13 cellular contexts compared by ENCODE assay signal in the genomic region with DNA sequence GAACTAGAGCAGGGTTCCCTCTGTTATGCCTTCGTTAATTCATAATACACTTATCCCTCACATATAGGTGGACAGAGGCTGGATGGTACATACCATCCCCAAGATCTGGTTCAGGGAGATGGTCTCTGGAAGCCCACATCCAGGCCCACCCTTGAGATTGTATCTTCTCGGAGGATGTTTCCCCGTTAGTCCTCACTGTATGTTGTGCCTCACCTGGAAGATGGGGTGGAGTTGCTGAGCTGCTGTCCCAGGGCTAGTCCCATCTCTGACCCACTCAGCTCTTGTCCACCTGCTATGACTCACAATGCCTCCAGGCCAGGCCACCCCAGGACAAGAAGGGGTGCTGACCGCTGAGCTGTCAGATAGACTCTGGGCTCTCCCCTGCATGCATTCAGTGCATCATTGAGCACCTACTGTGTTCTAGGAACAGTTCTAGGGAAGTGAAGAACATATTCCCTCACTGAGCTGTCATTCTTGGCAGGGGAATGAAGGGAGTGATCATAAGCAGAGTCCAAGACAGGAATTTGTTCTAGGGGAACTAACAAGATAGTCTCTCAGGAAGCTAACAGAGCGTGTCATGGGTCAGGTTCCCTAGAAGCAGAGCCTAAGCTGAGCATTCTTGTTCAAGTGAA. TPM values are rescaled to one million over a fixed set of nuclear protein-coding genes. Genes with fewer than 3 reads are reported as not detected.
A peak's percentile ranks its signal among the peaks of the same experiment; 100 is the strongest.
DNase-seq lines count a peak whose midpoint lies in the region; ATAC-seq, FAIRE-seq and TF ChIP-seq lines count a peak whose summit lies in the region.
"Had no signal": no experiment of that assay in that cellular context is flagged by ENCODE, and none has a peak within 500 bp of the region (broad histone marks: within the 10 kb centered on the region; RNA-seq: fewer than 3 reads in every experiment).

TSS of gene CBY3 (minus strand) at position 255 of the 632 bp plus-strand sequence. CDS start at position 139, 116 bp downstream.

- DNase-seq in A549 (ENCODE audit: low read depth in 1 of 2, low spot score in 1 of 2) (no peak), ELR (ENCODE audit: low read depth) (peak; percentile 40), left kidney (ENCODE audit: low read depth, low spot score) (peak; percentile 75), SK-N-DZ (ENCODE audit: low spot score) (no peak), GF-D8 (lab: John Stamatoyannopoulos, UW) (no peak), esophagus muscularis mucosa (ENCODE audit: extremely low spot score) (no peak)
- no peak for DNase-seq in activated T-helper 1 cell treated with anti-CD3 and anti-CD28 coated beads, Interleukin-12 subunit alpha, Interleukin-12 subunit beta, Interleukin-2, Interleukin-4 antibody, amounts not matched to agents 30 ng/mL and 10 ng/mL and 1 ng/mL, durations not matched to agents 14 hours and 24 hours and 36 hours (ENCODE audit: low spot score)
- DNase-seq: midbrain, NCI-H69 had no signal

- no peak for TF ChIP-seq RAD21 in A549 (conservative IDR thresholded peaks at IDR 0.05 in 1 of 2, IDR thresholded peaks at IDR 0.05 in 1 of 2)

- POLR2A ChIA-PET in A549 (lab: Yijun Ruan, JAX) = interaction anchor here (1.2 to 3.3 kb wide), 3 partner anchors 51 to 57 kb away, joined by 3 to 15 read pairs (median 3); partner anchors contain the start of genes HNRNPH1 and MAML1

- TF ChIP-seq CTCF in A549 (IDR thresholded peaks at IDR 0.05) (no peak), esophagus muscularis mucosa (IDR thresholded peaks at IDR 0.05) (no peak)

- H3K36me3 Mint-ChIP-seq in activated T-helper 1 cell treated with anti-CD3 and anti-CD28 coated beads, Interleukin-12 subunit alpha, Interleukin-12 subunit beta, Interleukin-2, Interleukin-4 antibody, amounts not matched to agents 30 ng/mL and 10 ng/mL and 1 ng/mL, durations not matched to agents 14 hours and 24 hours and 36 hours (ENCODE audit: low read depth) = peaks cover 15% of the 10 kb centered on the region

- H3K4me3 ChIP-seq in A549 (no peak within 1 kb of the TSS), esophagus muscularis mucosa (no peak within 1 kb of the TSS)
- H3K4me3 ChIP-seq: BLaER1 treated with 17β-estradiol and CSF1 and Interleukin-3, amounts not matched to agents 10 nM and 100 nM had no signal

- H3K4me1 ChIP-seq in A549 (peaks cover 38% of the 10 kb centered on the region), esophagus muscularis mucosa (peaks cover 15 to 32% (median 29%) of the 10 kb centered on the region in 4 donors)

- H3K4me2 ChIP-seq in A549 = peak within 1 kb of the TSS; percentile 32

- no peaks in the 10 kb centered on the region for H3K27me3 Mint-ChIP-seq in activated T-helper 1 cell treated with anti-CD3 and anti-CD28 coated beads, Interleukin-12 subunit alpha, Interleukin-12 subunit beta, Interleukin-2, Interleukin-4 antibody, amounts not matched to agents 30 ng/mL and 10 ng/mL and 1 ng/mL, durations not matched to agents 14 hours and 24 hours and 36 hours (ENCODE audit: insufficient read depth)

- WGBS in A549 (ENCODE audit: missing lambda C conversion rate) = 83% methylated on average over 5 of the region's 5 CpGs
- WGBS in esophagus muscularis mucosa = 90% methylated on average over 4 of the region's 5 CpGs

- H3K27me3 ChIP-seq in esophagus muscularis mucosa = no peaks in the 10 kb centered on the region

- intact Hi-C loops in activated T-helper 1 cell treated with anti-CD3 and anti-CD28 coated beads, Interleukin-12 subunit alpha, Interleukin-12 subunit beta, Interleukin-2, Interleukin-4 antibody, amounts not matched to agents 30 ng/mL and 10 ng/mL and 1 ng/mL, durations not matched to agents 14 hours and 24 hours and 36 hours (cut with micrococcal nuclease) = no loop called here
- intact Hi-C loops in esophagus muscularis mucosa (cut with DNase I) = no loop called here

- no peak within 1 kb of the TSS for H3K27ac ChIP-seq in A549
- no peak within 1 kb of the TSS for H3K27ac ChIP-seq in esophagus muscularis mucosa (replicated peaks in 1 of 4)
- H3K27ac ChIP-seq: BLaER1 treated with 17β-estradiol and CSF1 and Interleukin-3, amounts not matched to agents 10 nM and 100 nM had no signal

- peaks cover 4% of the 10 kb centered on the region for H3K9me3 Mint-ChIP-seq in activated T-helper 1 cell treated with anti-CD3 and anti-CD28 coated beads, Interleukin-12 subunit alpha, Interleukin-12 subunit beta, Interleukin-2, Interleukin-4 antibody, amounts not matched to agents 30 ng/mL and 10 ng/mL and 1 ng/mL, durations not matched to agents 14 hours and 24 hours and 36 hours

- ATAC-seq in A549 = no peak
- ATAC-seq in GM21381 (IDR thresholded peaks at IDR 0.05; ENCODE audit: unreplicated experiment) = no peak

- TF ChIP-seq POLR2A in A549 (IDR thresholded peaks at IDR 0.05; ENCODE audit: low read length) (no peak), esophagus muscularis mucosa (IDR thresholded peaks at IDR 0.05; ENCODE audit: low read depth) (no peak)

- H3K4me1 Mint-ChIP-seq in activated T-helper 1 cell treated with anti-CD3 and anti-CD28 coated beads, Interleukin-12 subunit alpha, Interleukin-12 subunit beta, Interleukin-2, Interleukin-4 antibody, amounts not matched to agents 30 ng/mL and 10 ng/mL and 1 ng/mL, durations not matched to agents 14 hours and 24 hours and 36 hours (ENCODE audit: low read depth) = peaks cover 21% of the 10 kb centered on the region

- H3K36me3 ChIP-seq in esophagus muscularis mucosa = no peaks in the 10 kb centered on the region
- H3K36me3 ChIP-seq: BLaER1 treated with 17β-estradiol and CSF1 and Interleukin-3, amounts not matched to agents 10 nM and 100 nM had no signal

- TF ChIP-seq EP300 in A549 (IDR thresholded peaks at IDR 0.05) (no peak), esophagus muscularis mucosa (IDR thresholded peaks at IDR 0.05) (no peak)

- H3K4me3 Mint-ChIP-seq in activated T-helper 1 cell treated with anti-CD3 and anti-CD28 coated beads, Interleukin-12 subunit alpha, Interleukin-12 subunit beta, Interleukin-2, Interleukin-4 antibody, amounts not matched to agents 30 ng/mL and 10 ng/mL and 1 ng/mL, durations not matched to agents 14 hours and 24 hours and 36 hours = peak within 1 kb of the TSS; percentile 63

- no peaks in the 10 kb centered on the region for H3K9me3 ChIP-seq in A549
- no peaks in the 10 kb centered on the region for H3K9me3 ChIP-seq in esophagus muscularis mucosa
- H3K9me3 ChIP-seq: BLaER1 treated with 17β-estradiol and CSF1 and Interleukin-3, amounts not matched to agents 10 nM and 100 nM had no signal

- no peak within 1 kb of the TSS for H3K27ac Mint-ChIP-seq in activated T-helper 1 cell treated with anti-CD3 and anti-CD28 coated beads, Interleukin-12 subunit alpha, Interleukin-12 subunit beta, Interleukin-2, Interleukin-4 antibody, amounts not matched to agents 30 ng/mL and 10 ng/mL and 1 ng/mL, durations not matched to agents 14 hours and 24 hours and 36 hours

- CTCF ChIA-PET in A549 (lab: Yijun Ruan, JAX) = interaction anchor here (0.7 to 1.7 kb wide), 6 partner anchors 9 to 116 kb away, joined by 3 to 7 read pairs (median 4); no protein-coding TSS in a partner anchor

- no peak for FAIRE-seq in A549 (lab: Jason Lieb, UNC)

TF ChIP-seq in A549, 52 proteins besides CTCF, POLR2A, EP300 and RAD21 (continues in another document):
- TF ChIP-seq KDM5A (IDR thresholded peaks at IDR 0.05) (no peak), REST (IDR thresholded peaks at IDR 0.05) (no peak), SREBF2 (IDR thresholded peaks at IDR 0.05) (no peak), RARB (CRISPR knock-in tag; IDR thresholded peaks at IDR 0.05) (no peak)

RNA-seq across cellular contexts. Expression of gene CBY3, which starts in this region (rescaled TPM):
- polyA plus RNA-seq in A549 (2011; rRNA removed) (not detected in 2 replicates), A549 (2017; fragmentation: RNase III; extraction: RNeasy Plus Mini Kit Qiagen cat#74134 plus additional on column Dnase treatment) (not detected in 3 replicates)
- not detected in 2 replicates for polyA plus RNA-seq in A549 (2012; cell fraction: cytosol; rRNA removed)
- 0.07 TPM in 1 of 2 replicates, not detected in the other for polyA plus RNA-seq in A549 (2012; cell fraction: nucleus; rRNA removed)
- polyA minus RNA-seq in A549 (2011; rRNA and poly(A)+ RNA removed) = not detected in 2 replicates
- total RNA-seq in activated T-helper 1 cell treated with anti-CD3 and anti-CD28 coated beads, Interleukin-12 subunit alpha, Interleukin-12 subunit beta, Interleukin-2, Interleukin-4 antibody, amounts not matched to agents 30 ng/mL and 10 ng/mL and 1 ng/mL, durations not matched to agents 14 hours and 24 hours and 36 hours = 0.66 and 1.0 TPM in 2 replicates
- polyA plus RNA-seq in SK-N-DZ (2014; cell fraction: cytosol; rRNA removed) = not detected in 2 replicates
- polyA plus RNA-seq in SK-N-DZ (2014; cell fraction: nucleus; rRNA removed) = not detected in 2 replicates
- not detected for total RNA-seq in esophagus muscularis mucosa
- total RNA-seq: dermis microvascular lymphatic vessel endothelial cell, skeletal muscle tissue had no signal

Comparison
In these comparisons a context has a peak if more than half of its experiments do, and no peak if none do; other contexts are left out.
1. DNase-seq: peak in ELR (single experiment) and left kidney (single experiment); none in A549 (0 of 2), activated T-helper 1 cell treated with anti-CD3 and anti-CD28 coated beads, Interleukin-12 subunit alpha, Interleukin-12 subunit beta, Interleukin-2, Interleukin-4 antibody, amounts not matched to agents 30 ng/mL and 10 ng/mL and 1 ng/mL, durations not matched to agents 14 hours and 24 hours and 36 hours (single experiment), SK-N-DZ (single experiment), GF-D8 (single experiment) and esophagus muscularis mucosa (single experiment).